In genomic region chr7:93301736-93302135, GRCh38 we compare ENCODE assay signal across 16 cellular contexts.
DNase-seq lines count a peak whose midpoint lies in the region; ATAC-seq, FAIRE-seq and TF ChIP-seq lines count a peak whose summit lies in the region.
"Had no signal": no experiment of that assay in that cellular context is flagged by ENCODE, and none has a peak within 500 bp of the region (broad histone marks: within the 10 kb centered on the region; RNA-seq: fewer than 3 reads in every experiment).

No MANE protein-coding gene starts in this region.

- TF ChIP-seq EP300 in HepG2 (IDR thresholded peaks at IDR 0.05; ENCODE audit: low read depth in 2 of 2, low read length in 2 of 2), result no peak
- no peak for TF ChIP-seq EP300 in HepG2 (CRISPR knock-in tag; IDR thresholded peaks at IDR 0.05; ENCODE audit: borderline replicate concordance)

- H3K27ac ChIP-seq in HepG2 (ENCODE audit: extremely low read length, insufficient read depth, low read length) (no peak overlapping the region), right lobe of liver (no peak overlapping the region), GM23338 (ENCODE audit: low read depth) (no peak overlapping the region), SJCRH30 (peak overlapping the region; percentile 34)
- H3K27ac ChIP-seq: C4-2B, GM23248 had no signal

- H3K9me3 ChIP-seq in HepG2 (ENCODE audit: low read length), result no peaks in the 10 kb centered on the region
- H3K9me3 ChIP-seq in right lobe of liver, result no peaks in the 10 kb centered on the region
- H3K9me3 ChIP-seq in SJCRH30 (replicated peaks), result no peaks in the 10 kb centered on the region
- H3K9me3 ChIP-seq: BE2C had no signal

- DNase-seq in HepG2 (ENCODE audit: low spot score) (no peak), right lobe of liver (no peak), GM23338 (ENCODE audit: low spot score) (no peak), SJCRH30 (peak; percentile 6 to 66), NCI-H446 (lab: John Stamatoyannopoulos, UW) (no peak), NCI-H510A treated with DMSO at 0.1 percent for 48 hours (lab: John Stamatoyannopoulos, UW) (no peak)
- no peak for DNase-seq in activated T-cell treated with anti-CD3 and anti-CD28 coated beads, Interleukin-2, amount 50 U/mL, for 4 hours
- DNase-seq: BE2C; CD4-positive, alpha-beta memory T cell; DMS153; GF-D8; GM23248; H7 had no signal

- H3K36me3 ChIP-seq in HepG2 (replicated peaks in 1 of 2; ENCODE audit: control insufficient read depth in 1 of 2, insufficient read depth in 2 of 2, low read length in 2 of 2) (no peaks in the 10 kb centered on the region), right lobe of liver (peaks cover 0 to 3% (median 0%) of the 10 kb centered on the region in 4 donors), GM23338 (ENCODE audit: insufficient read depth) (no peaks in the 10 kb centered on the region), SJCRH30 (peaks cover 2% of the 10 kb centered on the region; the same call in 1 of the 2 replicates)
- H3K36me3 ChIP-seq: BE2C had no signal

- H3K9me3 Mint-ChIP-seq in GM23338, result no peaks in the 10 kb centered on the region
- no peaks in the 10 kb centered on the region for H3K9me3 Mint-ChIP-seq in activated T-cell treated with anti-CD3 and anti-CD28 coated beads, Interleukin-2, amount 50 U/mL, for 4 hours
- H3K9me3 Mint-ChIP-seq: CD4-positive, alpha-beta memory T cell; IgD-negative memory B cell had no signal

- H3K4me2 ChIP-seq in HepG2 (ENCODE audit: low read depth, low read length), result no peak overlapping the region
- H3K4me2 ChIP-seq in GM23338, result no peak overlapping the region

- no peaks in the 10 kb centered on the region for H3F3A ChIP-seq in GM23338 (replicated peaks; ENCODE audit: low read depth)

- no peak for TF ChIP-seq CTCF in HepG2 (CRISPR knock-in tag; IDR thresholded peaks at IDR 0.05)
- TF ChIP-seq CTCF in right lobe of liver (IDR thresholded peaks at IDR 0.05), result no peak
- TF ChIP-seq CTCF in GM23338 (conservative IDR thresholded peaks at IDR 0.05; ENCODE audit: low read depth in 2 of 2), result no peak

- H4K20me1 ChIP-seq in HepG2 (ENCODE audit: insufficient read depth, low read length), result no peaks in the 10 kb centered on the region
- no peaks in the 10 kb centered on the region for H4K20me1 ChIP-seq in GM23338 (replicated peaks; ENCODE audit: insufficient read depth)

- peaks cover 12% of the 10 kb centered on the region for H3K4me1 Mint-ChIP-seq in GM23338
- H3K4me1 Mint-ChIP-seq in activated T-cell treated with anti-CD3 and anti-CD28 coated beads, Interleukin-2, amount 50 U/mL, for 4 hours (ENCODE audit: low read depth), result no peaks in the 10 kb centered on the region
- H3K4me1 Mint-ChIP-seq: CD4-positive, alpha-beta memory T cell; IgD-negative memory B cell had no signal

- no peak for ATAC-seq in HepG2
- no peak for ATAC-seq in right lobe of liver
- no peak for ATAC-seq in GM23338
- ATAC-seq in activated T-cell treated with anti-CD3 and anti-CD28 coated beads, Interleukin-2, amount 50 U/mL, for 4 hours, result no peak

- H3K79me2 ChIP-seq in HepG2 (ENCODE audit: insufficient read depth, low read length) (no peaks in the 10 kb centered on the region), GM23338 (replicated peaks; ENCODE audit: insufficient read depth) (no peaks in the 10 kb centered on the region)

- 0 out of 2 replicates have a peak overlapping the region, but pooled peaks have one; percentile 27 for H3K27ac Mint-ChIP-seq in GM23338

- H3K27me3 ChIP-seq in HepG2 (ENCODE audit: control insufficient read depth in 1 of 2, insufficient read depth in 2 of 2, low read length in 2 of 2) (no peaks in the 10 kb centered on the region), right lobe of liver (no peaks in the 10 kb centered on the region), GM23338 (ENCODE audit: insufficient read depth) (no peaks in the 10 kb centered on the region), SJCRH30 (no peaks in the 10 kb centered on the region)
- H3K27me3 ChIP-seq: BE2C had no signal

- no peak for TF ChIP-seq RAD21 in HepG2 (CRISPR knock-in tag; IDR thresholded peaks at IDR 0.05)

- H3K4me3 ChIP-seq in HepG2 (replicated peaks in 1 of 3; ENCODE audit: insufficient read depth in 1 of 3, low read depth in 2 of 3, low read length in 3 of 3), result no peak overlapping the region
- H3K4me3 ChIP-seq in right lobe of liver, result no peak overlapping the region
- H3K4me3 ChIP-seq in GM23338, result no peak overlapping the region
- H3K4me3 ChIP-seq in SJCRH30, result no peak overlapping the region
- H3K4me3 ChIP-seq: GM23248 had no signal

- H3K36me3 Mint-ChIP-seq in GM23338 (ENCODE audit: low read depth), result no peaks in the 10 kb centered on the region
- peaks cover 32% of the 10 kb centered on the region for H3K36me3 Mint-ChIP-seq in activated T-cell treated with anti-CD3 and anti-CD28 coated beads, Interleukin-2, amount 50 U/mL, for 4 hours (ENCODE audit: insufficient read depth)

- intact Hi-C loops in HepG2 (cut with micrococcal nuclease; ENCODE audit: unreplicated experiment), result no loop called here
- intact Hi-C loops in right lobe of liver (cut with DNase I), result no loop called here

- CTCF ChIA-PET in HepG2 (lab: Yijun Ruan, JAX; ENCODE audit: low intra/inter-chr PET ratio, low total read pairs), result no interaction called here

- peak; percentile 18 for FAIRE-seq in HepG2 (lab: Jason Lieb, UNC)
- FAIRE-seq: GM18507 had no signal

- 89% methylated on average over 2 of the region's 2 CpGs for WGBS in HepG2 (ENCODE audit: low lambda C conversion rate)
- 95% methylated on average over 2 of the region's 2 CpGs for WGBS in right lobe of liver (ENCODE audit: insufficient coverage, low coverage, low lambda C conversion rate, missing lambda C conversion rate)

- in situ Hi-C loops in HepG2 (cut with HindIII; ENCODE audit: extremely low pct_ligation_motif_present, low pct_unique_long_range_greater_than_20kb), result no loop called here

- H3K9me2 ChIP-seq in GM23338 (ENCODE audit: insufficient read depth), result no peaks in the 10 kb centered on the region

- H3K4me1 ChIP-seq in HepG2 (ENCODE audit: insufficient read depth, low read length) (no peaks in the 10 kb centered on the region), right lobe of liver (no peaks in the 10 kb centered on the region), GM23338 (ENCODE audit: insufficient read depth) (peaks cover 4% of the 10 kb centered on the region; the same call in 1 of the 2 replicates), SJCRH30 (peaks cover 8% of the 10 kb centered on the region)
- H3K4me1 ChIP-seq: BE2C had no signal

- TF ChIP-seq POLR2A in HepG2 (IDR thresholded peaks at IDR 0.05; ENCODE audit: insufficient read depth in 1 of 2, low read depth in 2 of 2, low read length in 2 of 2), result no peak
- no peak for TF ChIP-seq POLR2A in right lobe of liver (IDR thresholded peaks at IDR 0.05)

- no TSS peak for BruUV-seq in HepG2 (replicated peaks; lab: Mats Ljungman, UMichigan)

- H3K4me3 Mint-ChIP-seq in GM23338, result no peak overlapping the region
- H3K4me3 Mint-ChIP-seq in activated T-cell treated with anti-CD3 and anti-CD28 coated beads, Interleukin-2, amount 50 U/mL, for 4 hours, result no peak overlapping the region
- H3K4me3 Mint-ChIP-seq: CD4-positive, alpha-beta memory T cell; IgD-negative memory B cell had no signal

- POLR2A ChIA-PET in HepG2 (lab: Yijun Ruan, JAX), result no interaction called here

- H3K27me3 Mint-ChIP-seq in GM23338 (ENCODE audit: insufficient read depth, low read depth, poor library complexity), result no peaks in the 10 kb centered on the region
- no peaks in the 10 kb centered on the region for H3K27me3 Mint-ChIP-seq in activated T-cell treated with anti-CD3 and anti-CD28 coated beads, Interleukin-2, amount 50 U/mL, for 4 hours (ENCODE audit: low read depth)
- H3K27me3 Mint-ChIP-seq: CD4-positive, alpha-beta memory T cell; IgD-negative memory B cell had no signal

- H3K9ac ChIP-seq in HepG2 (ENCODE audit: insufficient read depth, low read depth, low read length), result no peak overlapping the region
- H3K9ac ChIP-seq: GM23248 had no signal

- H2AFZ ChIP-seq in HepG2 (ENCODE audit: low read length), result no peak overlapping the region
- H2AFZ ChIP-seq in GM23338, result no peak overlapping the region
- H2AFZ ChIP-seq: GM23248 had no signal

TF ChIP-seq in HepG2, 621 proteins besides CTCF, POLR2A, EP300 and RAD21 (continues in another document):
- TF ChIP-seq, protein P1, sequence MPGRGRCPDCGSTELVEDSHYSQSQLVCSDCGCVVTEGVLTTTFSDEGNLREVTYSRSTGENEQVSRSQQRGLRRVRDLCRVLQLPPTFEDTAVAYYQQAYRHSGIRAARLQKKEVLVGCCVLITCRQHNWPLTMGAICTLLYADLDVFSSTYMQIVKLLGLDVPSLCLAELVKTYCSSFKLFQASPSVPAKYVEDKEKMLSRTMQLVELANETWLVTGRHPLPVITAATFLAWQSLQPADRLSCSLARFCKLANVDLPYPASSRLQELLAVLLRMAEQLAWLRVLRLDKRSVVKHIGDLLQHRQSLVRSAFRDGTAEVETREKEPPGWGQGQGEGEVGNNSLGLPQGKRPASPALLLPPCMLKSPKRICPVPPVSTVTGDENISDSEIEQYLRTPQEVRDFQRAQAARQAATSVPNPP (CRISPR knock-in tag; IDR thresholded peaks at IDR 0.05), result no peak
- TF ChIP-seq ZNF747 (CRISPR knock-in tag; IDR thresholded peaks at IDR 0.05; ENCODE audit: borderline replicate concordance), result no peak

TF ChIP-seq in GM23338, 12 proteins besides CTCF, POLR2A, EP300 and RAD21 (continues in another document):
- no peak for TF ChIP-seq POLR2AphosphoS5 (IDR thresholded peaks at IDR 0.05; ENCODE audit: low read depth)
- no peak for TF ChIP-seq ZNF114 (CRISPR knock-in tag; IDR thresholded peaks at IDR 0.05)
- no peak for TF ChIP-seq ETS1 (IDR thresholded peaks at IDR 0.05)
- no peak for TF ChIP-seq ZNF331 (CRISPR knock-in tag; IDR thresholded peaks at IDR 0.05; ENCODE audit: low read depth)
- TF ChIP-seq STAT1 (IDR thresholded peaks at IDR 0.05; ENCODE audit: unreplicated experiment), result no peak
- no peak for TF ChIP-seq JUNB (IDR thresholded peaks at IDR 0.05; ENCODE audit: unreplicated experiment)
- TF ChIP-seq EZH2 (IDR thresholded peaks at IDR 0.05; ENCODE audit: low read depth, unreplicated experiment), result no peak

Comparison
In these comparisons a context has a peak if more than half of its experiments do, and no peak if none do; other contexts are left out.
1. DNase-seq: peak in SJCRH30 (2 of 2); none in HepG2 (single experiment), right lobe of liver (0 of 3), GM23338 (single experiment), NCI-H446 (0 of 2), NCI-H510A treated with DMSO at 0.1 percent for 48 hours (single experiment) and activated T-cell treated with anti-CD3 and anti-CD28 coated beads, Interleukin-2, amount 50 U/mL, for 4 hours (single experiment).